ENCODE assay signal across 8 cellular contexts in the genomic region with DNA sequence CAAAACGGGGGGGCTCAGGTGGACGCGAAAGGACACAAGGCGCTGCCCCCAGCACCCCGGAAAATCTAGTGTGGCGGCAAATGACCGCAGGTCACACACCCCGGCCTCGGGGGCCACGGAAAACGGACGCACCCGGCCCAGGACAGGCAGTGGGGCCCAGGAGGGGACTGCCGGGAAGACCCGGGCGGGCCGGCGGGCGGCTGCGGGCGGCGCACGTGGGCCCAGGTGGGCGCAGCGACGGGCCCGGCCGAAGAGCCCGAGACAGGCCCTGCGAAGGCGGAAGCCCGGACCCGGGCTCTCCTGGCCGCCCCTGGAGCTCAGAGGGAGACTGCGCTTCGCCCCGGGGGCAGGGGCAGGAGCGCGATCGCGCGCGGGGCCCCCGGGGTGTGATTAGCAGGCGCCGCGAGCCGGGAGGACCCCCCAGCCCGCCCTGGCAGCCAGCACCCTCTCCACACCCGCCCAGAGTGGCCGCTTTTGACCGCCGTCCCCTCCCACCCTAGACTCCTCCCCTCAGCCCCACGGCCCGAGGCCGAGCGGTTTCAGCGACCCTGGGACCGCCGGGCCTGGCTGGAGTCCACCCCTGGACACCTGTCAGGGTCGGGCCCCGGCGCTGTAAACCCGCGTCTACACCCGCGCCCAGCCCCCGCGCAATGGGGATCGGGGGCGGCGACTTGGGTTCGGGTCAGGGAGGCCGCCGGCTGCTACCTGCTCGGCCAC. TPM values are rescaled to one million over a fixed set of nuclear protein-coding genes. Genes with fewer than 3 reads are reported as not detected.
DNase-seq lines count a peak whose midpoint lies in the region; ATAC-seq, FAIRE-seq and TF ChIP-seq lines count a peak whose summit lies in the region.

No MANE protein-coding gene starts in this region.

- intact Hi-C loops in IMR-90 (cut with micrococcal nuclease) = no loop called here
- intact Hi-C loops in naive thymus-derived CD4-positive, alpha-beta T cell (cut with micrococcal nuclease) = loop anchor here (1.0 to 5.0 kb wide), 10 partner anchors 8 to 309 kb away; partner anchors contain the start of gene ZNF236 (in 2 of the 2)

- BruUV-seq in IMR-90 (replicated peaks; lab: Mats Ljungman, UMichigan) = no TSS peak

- peak overlapping the region; percentile 42; the same call in 1 of the 2 replicates for H3K23ac ChIP-seq in IMR-90 (ENCODE audit: low read depth, low read length)

- no peak overlapping the region for H2AK9ac ChIP-seq in IMR-90 (replicated peaks; ENCODE audit: low read depth, low read length, poor library complexity)

- in situ Hi-C loops in IMR-90 (cut with MboI; ENCODE audit: low sequenced_read_pairs) = no loop called here

- ATAC-seq in GM21576 (IDR thresholded peaks at IDR 0.05; ENCODE audit: unreplicated experiment) (peak; percentile 39), IMR-90 (ENCODE audit: low read depth) (peak; percentile 76)
- ATAC-seq in naive thymus-derived CD4-positive, alpha-beta T cell = peak; percentile 47

- no peak overlapping the region for H2BK5ac ChIP-seq in IMR-90 (ENCODE audit: low read depth, low read length, poor library complexity, severe bottlenecking)

- peak overlapping the region; percentile 15; the same call in 1 of the 2 replicates for H3K27ac ChIP-seq in IMR-90 (ENCODE audit: insufficient read depth, low read length)
- peak overlapping the region; percentile 87 for H3K27ac ChIP-seq in naive thymus-derived CD4-positive, alpha-beta T cell (ENCODE audit: low read depth, low read length)

- DNase-seq in GM10248 (ENCODE audit: extremely low spot score) (peak; percentile 75), IMR-90 (no peak), erythroblast (lab: John Stamatoyannopoulos, UW) (peak; percentile 73), NCI-H2171 (lab: John Stamatoyannopoulos, UW) (no peak), RCC 7860 (ENCODE audit: low spot score) (no peak)
- peak; percentile 21 for DNase-seq in activated CD4-positive, alpha-beta T cell treated with anti-CD3 and anti-CD28 coated beads, Interleukin-2, amount 10 ng/mL, durations not matched to agents 7 days and 5 days
- DNase-seq in naive thymus-derived CD4-positive, alpha-beta T cell = peak in 3 of 9 donors; percentile 33 to 65 (median 36)

- H3K18ac ChIP-seq in IMR-90 (ENCODE audit: low read depth, low read length) = peak overlapping the region; percentile 43; the same call in 1 of the 2 replicates

- no peaks in the 10 kb centered on the region for H3K36me3 ChIP-seq in IMR-90 (ENCODE audit: control insufficient read depth, insufficient read depth, low read length)
- peaks cover 0 to 7% (median 0%) of the 10 kb centered on the region in 3 experiments for H3K36me3 ChIP-seq in naive thymus-derived CD4-positive, alpha-beta T cell (ENCODE audit: control insufficient read depth in 2 of 3, insufficient read depth in 3 of 3, low read length in 3 of 3)

- H4K20me1 ChIP-seq in IMR-90 (ENCODE audit: insufficient read depth, low read length) = no peaks in the 10 kb centered on the region

- peak overlapping the region; percentile 54; the same call in 1 of the 2 replicates for H4K5ac ChIP-seq in IMR-90 (ENCODE audit: low read depth, low read length)

- TF ChIP-seq CTCF in GM10248 (IDR thresholded peaks at IDR 0.05; ENCODE audit: control extremely low read depth, extremely low read depth, low read depth, missing control alignments) (no peak), IMR-90 (conservative IDR thresholded peaks at IDR 0.05; ENCODE audit: low read depth, low read length) (no peak)

- H2BK20ac ChIP-seq in IMR-90 (ENCODE audit: low read depth, low read length) = peak overlapping the region; percentile 72; the same call in 1 of the 2 replicates

- CTCF ChIA-PET in GM10248 (lab: Yijun Ruan, JAX) (interaction anchor here (0.6 to 3.4 kb wide), 6 partner anchors 10 to 331 kb away, joined by 3 to 17 read pairs (median 3); no protein-coding TSS in a partner anchor), IMR-90 (lab: Yijun Ruan, JAX) (interaction anchor here (1.1 to 1.2 kb wide), 2 partner anchors 29 to 63 kb away, joined by 3 read pairs; no protein-coding TSS in a partner anchor)
- CTCF ChIA-PET in activated CD4-positive, alpha-beta T cell treated with anti-CD3 and anti-CD28 coated beads, Interleukin-2, amount 10 ng/mL, durations not matched to agents 7 days and 5 days (lab: Charles Lee) = interaction anchor here (0.7 to 2.0 kb wide), 7 partner anchors 9 to 77 kb away, joined by 3 to 6 read pairs (median 6); no protein-coding TSS in a partner anchor
- CTCF ChIA-PET in naive thymus-derived CD4-positive, alpha-beta T cell (lab: Charles Lee) = interaction anchor here (0.7 to 1.9 kb wide), 10 partner anchors 9 to 80 kb away, joined by 3 to 7 read pairs (median 4); no protein-coding TSS in a partner anchor

- peak overlapping the region; percentile 7; the same call in 1 of the 2 replicates for H2AK5ac ChIP-seq in IMR-90 (ENCODE audit: low read depth, low read length)

- H3K4me2 ChIP-seq in IMR-90 (ENCODE audit: low read depth, low read length) = peak overlapping the region; percentile 88

- peak overlapping the region; percentile 50 for H3K4me3 ChIP-seq in IMR-90 (ENCODE audit: insufficient read depth, low read depth, low read length)
- peak overlapping the region; percentile 66 for H3K4me3 ChIP-seq in naive thymus-derived CD4-positive, alpha-beta T cell (ENCODE audit: low read length)

- no peak for TF ChIP-seq RAD21 in IMR-90 (IDR thresholded peaks at IDR 0.05; ENCODE audit: low read length)

- H3K4me1 ChIP-seq in IMR-90 (ENCODE audit: control insufficient read depth, insufficient read depth, low read length) = peaks cover 13% of the 10 kb centered on the region
- peaks cover 41 to 54% of the 10 kb centered on the region in 2 donors for H3K4me1 ChIP-seq in naive thymus-derived CD4-positive, alpha-beta T cell (ENCODE audit: control insufficient read depth in 2 of 2, insufficient read depth in 2 of 2, low read length in 2 of 2)

- H3K9me3 ChIP-seq in IMR-90 (ENCODE audit: control insufficient read depth, insufficient read depth, low read length) = no peaks in the 10 kb centered on the region
- no peaks in the 10 kb centered on the region for H3K9me3 ChIP-seq in naive thymus-derived CD4-positive, alpha-beta T cell (ENCODE audit: control insufficient read depth in 2 of 3, low read length in 3 of 3)

- H3K27me3 Mint-ChIP-seq in activated CD4-positive, alpha-beta T cell treated with anti-CD3 and anti-CD28 coated beads, Interleukin-2, amount 10 ng/mL, durations not matched to agents 7 days and 5 days = no peaks in the 10 kb centered on the region
- H3K27me3 Mint-ChIP-seq in naive thymus-derived CD4-positive, alpha-beta T cell = no peaks in the 10 kb centered on the region

- no peaks in the 10 kb centered on the region for H3K9me1 ChIP-seq in IMR-90 (ENCODE audit: insufficient read depth, low read length)

- peak overlapping the region; percentile 73 for H3K9ac ChIP-seq in IMR-90 (ENCODE audit: low read depth, low read length)

- dilution Hi-C loops in IMR-90 (cut with HindIII; ENCODE audit: low sequenced_read_pairs, unreplicated experiment) = no loop called here

- no peak overlapping the region; the same call in 1 of the 2 replicates for H3K14ac ChIP-seq in IMR-90 (replicated peaks; ENCODE audit: low read depth, low read length)

- H4K91ac ChIP-seq in IMR-90 (ENCODE audit: insufficient read depth, low read depth, low read length) = no peak overlapping the region; the same call in 1 of the 2 replicates

- peaks cover 42% of the 10 kb centered on the region for H3K36me3 Mint-ChIP-seq in activated CD4-positive, alpha-beta T cell treated with anti-CD3 and anti-CD28 coated beads, Interleukin-2, amount 10 ng/mL, durations not matched to agents 7 days and 5 days (ENCODE audit: low read depth)
- peaks cover 0 to 35% (median 8%) of the 10 kb centered on the region in 5 donors for H3K36me3 Mint-ChIP-seq in naive thymus-derived CD4-positive, alpha-beta T cell

- TF ChIP-seq POLR2A in IMR-90 (IDR thresholded peaks at IDR 0.05; ENCODE audit: low read depth, low read length) = no peak
- peak; percentile 52 for TF ChIP-seq POLR2A in erythroblast (IDR thresholded peaks at IDR 0.05; ENCODE audit: low read length)

- H2BK120ac ChIP-seq in IMR-90 (ENCODE audit: low read depth, low read length) = peak overlapping the region; percentile 20; the same call in 1 of the 2 replicates

- H3K4ac ChIP-seq in IMR-90 (ENCODE audit: low read depth, low read length) = peak overlapping the region; percentile 14; the same call in 1 of the 2 replicates

- no peak overlapping the region for H3K56ac ChIP-seq in IMR-90 (ENCODE audit: extremely low read depth, insufficient read depth, low read length)

- peak overlapping the region in 1 of 2 experiments; percentile 49; a peak in 1 of 4 replicates for H4K8ac ChIP-seq in IMR-90 (ENCODE audit: low read depth in 2 of 2, low read length in 2 of 2)

- H3K4me1 Mint-ChIP-seq in activated CD4-positive, alpha-beta T cell treated with anti-CD3 and anti-CD28 coated beads, Interleukin-2, amount 10 ng/mL, durations not matched to agents 7 days and 5 days = peaks cover 68% of the 10 kb centered on the region
- peaks cover 49 to 70% (median 64%) of the 10 kb centered on the region in 7 donors for H3K4me1 Mint-ChIP-seq in naive thymus-derived CD4-positive, alpha-beta T cell

- WGBS in IMR-90 (ENCODE audit: extremely low coverage in 2 of 2, insufficient read length in 1 of 2), 2 experiments = 6% methylated on average over 55 of the region's 76 CpGs; no CpG with 5 or more reads in 1 of the 2 experiments

- POLR2A ChIA-PET in GM10248 (lab: Yijun Ruan, JAX) = no interaction called here
- POLR2A ChIA-PET in IMR-90 (lab: Charles Lee; ENCODE audit: unreplicated experiment) = no interaction called here
- POLR2A ChIA-PET in activated CD4-positive, alpha-beta T cell treated with anti-CD3 and anti-CD28 coated beads, Interleukin-2, amount 10 ng/mL, durations not matched to agents 7 days and 5 days (lab: Charles Lee) = interaction anchor here (1.0 kb wide), 2 partner anchors 9 to 22 kb away, joined by 3 read pairs; no protein-coding TSS in a partner anchor
- POLR2A ChIA-PET in naive thymus-derived CD4-positive, alpha-beta T cell (lab: Charles Lee) = interaction anchor here (0.8 to 5.7 kb wide), 16 partner anchors 8 to 411 kb away, joined by 3 to 83 read pairs (median 10); partner anchors contain the start of gene ZNF236

- peak overlapping the region; percentile 44; the same call in 1 of the 3 replicates for H2BK15ac ChIP-seq in IMR-90 (ENCODE audit: low read depth, low read length)

- peak overlapping the region; percentile 89 for H2AFZ ChIP-seq in IMR-90 (replicated peaks; ENCODE audit: low read length, poor library complexity)

- peak overlapping the region; percentile 95 for H3K27ac Mint-ChIP-seq in activated CD4-positive, alpha-beta T cell treated with anti-CD3 and anti-CD28 coated beads, Interleukin-2, amount 10 ng/mL, durations not matched to agents 7 days and 5 days
- H3K27ac Mint-ChIP-seq in naive thymus-derived CD4-positive, alpha-beta T cell = peak overlapping the region; percentile 89 to 97 (median 96)

- peaks cover 3% of the 10 kb centered on the region for H3K9me3 Mint-ChIP-seq in activated CD4-positive, alpha-beta T cell treated with anti-CD3 and anti-CD28 coated beads, Interleukin-2, amount 10 ng/mL, durations not matched to agents 7 days and 5 days
- H3K9me3 Mint-ChIP-seq in naive thymus-derived CD4-positive, alpha-beta T cell = peaks cover 0 to 2% (median 0%) of the 10 kb centered on the region in 11 donors

- H3K4me3 Mint-ChIP-seq in activated CD4-positive, alpha-beta T cell treated with anti-CD3 and anti-CD28 coated beads, Interleukin-2, amount 10 ng/mL, durations not matched to agents 7 days and 5 days = peak overlapping the region; percentile 94
- peak overlapping the region; percentile 94 to 100 (median 97) for H3K4me3 Mint-ChIP-seq in naive thymus-derived CD4-positive, alpha-beta T cell

- FAIRE-seq in RCC 7860 (lab: Jason Lieb, UNC) = no peak

- peaks cover 16% of the 10 kb centered on the region for H3K27me3 ChIP-seq in IMR-90 (ENCODE audit: control insufficient read depth, insufficient read depth, low read length)
- H3K27me3 ChIP-seq in naive thymus-derived CD4-positive, alpha-beta T cell (ENCODE audit: control insufficient read depth in 2 of 2, insufficient read depth in 2 of 2, low read length in 2 of 2) = no peaks in the 10 kb centered on the region

- H3K79me1 ChIP-seq in IMR-90 (ENCODE audit: low read depth in 1 of 2, low read length in 2 of 2) = peaks cover 3 to 11% of the 10 kb centered on the region in 2 experiments; a peak in 1 of 4 replicates

RNA-seq across cellular contexts. Expression of gene MBP, which starts 0.8 kb away (rescaled TPM):
- 0.90 and 1.4 TPM in 2 replicates for total RNA-seq in IMR-90 (2012; rRNA removed)
- 0.72 and 0.75 TPM in 2 replicates for polyA plus RNA-seq in IMR-90 (2012; rRNA removed)
- polyA plus RNA-seq in IMR-90 (2012; cell fraction: cytosol; rRNA removed) = 0.52 and 0.82 TPM in 2 replicates
- 1.2 and 2.2 TPM in 2 replicates for polyA plus RNA-seq in IMR-90 (2012; cell fraction: nucleus; rRNA removed; ENCODE audit: low replicate concordance)
- total RNA-seq in activated CD4-positive, alpha-beta T cell treated with anti-CD3 and anti-CD28 coated beads, Interleukin-2, amount 10 ng/mL, durations not matched to agents 7 days and 5 days = 100 to 1,000 TPM; 111 to 133 TPM
- total RNA-seq in naive thymus-derived CD4-positive, alpha-beta T cell = 100 to 1,000 TPM in 3 of 5 experiments, 10 to 100 TPM in 2; 88.3 to 152 (median 116) TPM
- polyA plus RNA-seq in naive thymus-derived CD4-positive, alpha-beta T cell = 100 to 1,000 TPM in 1 of 2 donors, 10 to 100 TPM in 1; 96.4 to 107 TPM

Comparison
In these comparisons a context has a peak if more than half of its experiments do, and no peak if none do; other contexts are left out.
1. DNase-seq: peak in GM10248 (single experiment), activated CD4-positive, alpha-beta T cell treated with anti-CD3 and anti-CD28 coated beads, Interleukin-2, amount 10 ng/mL, durations not matched to agents 7 days and 5 days (single experiment) and erythroblast (2 of 2); none in IMR-90 (single experiment), NCI-H2171 (single experiment) and RCC 7860 (single experiment).
2. RNA of gene MBP, which starts 0.8 kb away (total RNA-seq): 111 to 133 TPM in activated CD4-positive, alpha-beta T cell treated with anti-CD3 and anti-CD28 coated beads, Interleukin-2, amount 10 ng/mL, durations not matched to agents 7 days and 5 days and 88.3 to 152 TPM in naive thymus-derived CD4-positive, alpha-beta T cell; 0.90 to 1.4 TPM in IMR-90; every median in the first group is over 10 times any median in the second.
3. POLR2A ChIA-PET loops: an anchor here in activated CD4-positive, alpha-beta T cell treated with anti-CD3 and anti-CD28 coated beads, Interleukin-2, amount 10 ng/mL, durations not matched to agents 7 days and 5 days (1.0 kb wide) and naive thymus-derived CD4-positive, alpha-beta T cell (0.8 to 5.7 kb wide); none called in GM10248 and IMR-90.
4. Peak in every context shown above with its lines, with median percentiles within 50 percentile points of each other: ATAC-seq.